ENCODE assay signal across 8 cellular contexts in the genomic region with DNA sequence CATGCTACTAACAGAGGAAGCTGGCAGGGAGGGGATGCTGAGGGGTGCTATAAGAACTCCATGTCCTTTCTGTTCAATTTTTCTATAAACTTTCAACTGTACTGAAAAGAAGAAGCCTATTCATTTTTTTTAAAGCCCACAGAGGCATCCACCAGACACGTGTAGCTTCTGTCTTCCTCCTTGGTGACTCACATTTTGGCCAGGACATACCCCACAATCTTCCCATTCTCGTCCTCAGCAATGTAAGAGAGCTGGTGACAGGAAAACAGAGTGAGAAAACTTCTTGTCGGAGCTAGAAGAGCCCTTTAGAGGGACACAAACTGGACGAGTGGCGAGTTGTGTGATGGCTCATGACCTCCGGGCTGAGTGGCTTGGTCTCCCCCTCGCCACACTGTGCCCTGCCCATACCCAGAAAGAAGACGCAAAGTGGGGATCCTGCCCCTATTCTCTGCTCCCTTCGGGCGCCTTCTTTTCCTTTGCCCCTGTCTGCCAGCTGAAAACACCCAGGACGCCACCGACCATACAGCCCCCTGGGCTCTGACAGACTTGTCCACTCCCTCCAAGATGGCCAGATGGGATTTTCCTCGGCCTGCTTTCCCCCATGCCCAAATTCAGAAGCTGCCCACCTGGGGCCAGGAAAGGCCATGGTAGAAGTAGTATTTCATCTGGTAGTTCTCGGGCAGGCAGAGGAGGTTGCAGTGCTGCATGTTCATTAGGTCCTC. TPM values are rescaled to one million over a fixed set of nuclear protein-coding genes. Genes with fewer than 3 reads are reported as not detected.
DNase-seq lines count a peak whose midpoint lies in the region; FAIRE-seq and TF ChIP-seq lines count a peak whose summit lies in the region.

No MANE protein-coding gene starts in this region.

- H3K4me3 Mint-ChIP-seq in IgD-negative memory B cell, result peak overlapping the region; percentile 87 to 94 (median 91)

- peaks cover 3% of the 10 kb centered on the region for H3K36me3 Mint-ChIP-seq in IgD-negative memory B cell

- H3K4me1 Mint-ChIP-seq in IgD-negative memory B cell, result peaks cover 8 to 25% (median 18%) of the 10 kb centered on the region in 3 donors

- H3K27me3 ChIP-seq in bronchial epithelial cell (ENCODE audit: control insufficient read depth, insufficient read depth, low read length) (no peaks in the 10 kb centered on the region), muscle layer of duodenum (ENCODE audit: low read depth, low read length) (no peaks in the 10 kb centered on the region)

- H3K27ac ChIP-seq in muscle layer of duodenum (ENCODE audit: low read length), result peak overlapping the region; percentile 39

- H3K9me3 ChIP-seq in muscle layer of duodenum (ENCODE audit: control insufficient read depth in 1 of 2, low read length in 2 of 2), result no peaks in the 10 kb centered on the region

- H3K27me3 Mint-ChIP-seq in IgD-negative memory B cell, result no peaks in the 10 kb centered on the region

- FAIRE-seq in bronchial epithelial cell (lab: Jason Lieb, UNC), result no peak

- DNase-seq in AG09309 (ENCODE audit: low read depth) (no peak), bronchial epithelial cell (ENCODE audit: low read depth) (peak; percentile 17), mucosa of gallbladder (ENCODE audit: low spot score) (no peak), NCI-H1930 (lab: John Stamatoyannopoulos, UW) (no peak), NCI-H524 (lab: John Stamatoyannopoulos, UW) (no peak)
- DNase-seq in activated effector memory CD4-positive, alpha-beta T cell treated with Interleukin-2 at 50 U/mL for 16 hours, result no peak

- H3K9me3 Mint-ChIP-seq in IgD-negative memory B cell, result no peaks in the 10 kb centered on the region

- peak overlapping the region; percentile 80 to 93 (median 82) for H3K27ac Mint-ChIP-seq in IgD-negative memory B cell

- TF ChIP-seq CTCF in AG09309 (IDR thresholded peaks at IDR 0.05; ENCODE audit: control insufficient read depth, insufficient read depth, low read depth, low read length, missing control alignments) (no peak), bronchial epithelial cell (IDR thresholded peaks at IDR 0.05; ENCODE audit: insufficient read depth, low read length, severe bottlenecking) (no peak)

- peaks cover 0 to 14% of the 10 kb centered on the region in 2 donors for H3K4me1 ChIP-seq in muscle layer of duodenum (ENCODE audit: control insufficient read depth in 1 of 2, insufficient read depth in 2 of 2, low read length in 2 of 2)

- peaks cover 4% of the 10 kb centered on the region for H3K36me3 ChIP-seq in bronchial epithelial cell (ENCODE audit: control insufficient read depth, insufficient read depth, low read length)
- peaks cover 0 to 10% of the 10 kb centered on the region in 2 donors for H3K36me3 ChIP-seq in muscle layer of duodenum (ENCODE audit: control insufficient read depth in 1 of 2, insufficient read depth in 2 of 2, low read length in 2 of 2)

- H3K4me3 ChIP-seq in AG09309 (ENCODE audit: control insufficient read depth, low read depth, low read length) (peak overlapping the region; percentile 68), bronchial epithelial cell (ENCODE audit: low read depth, low read length) (peak overlapping the region; percentile 61), muscle layer of duodenum (ENCODE audit: low read depth in 1 of 2, low read length in 2 of 2) (peak overlapping the region; percentile 66 to 68)

RNA-seq across cellular contexts. Expression of a gene that starts 0.9 kb away (rescaled TPM):
- polyA plus RNA-seq in IgD-negative memory B cell, result 91.4 TPM
- total RNA-seq in bronchial epithelial cell (56.9 and 66.8 TPM in 2 replicates), mucosa of gallbladder (81.6 TPM)

RNA-seq across cellular contexts. Expression of a gene that starts 7.8 kb away (rescaled TPM):
- 123 TPM for polyA plus RNA-seq in IgD-negative memory B cell
- 0.77 and 0.79 TPM in 2 replicates for total RNA-seq in bronchial epithelial cell
- total RNA-seq in mucosa of gallbladder, result 53.8 TPM

RNA-seq across cellular contexts. Expression of a gene that starts 10.5 kb away (rescaled TPM):
- 1.2 TPM for polyA plus RNA-seq in IgD-negative memory B cell
- 5.5 and 10.3 TPM in 2 replicates for total RNA-seq in bronchial epithelial cell
- total RNA-seq in mucosa of gallbladder, result 19.5 TPM

RNA-seq across cellular contexts. Expression of a gene that starts 29.4 kb away (rescaled TPM):
- polyA plus RNA-seq in IgD-negative memory B cell, result not detected
- total RNA-seq in bronchial epithelial cell, result not detected in 2 replicates
- 1.1 TPM for total RNA-seq in mucosa of gallbladder

RNA-seq across cellular contexts. Expression of a gene that starts 37.7 kb away (rescaled TPM):
- 12.2 TPM for polyA plus RNA-seq in IgD-negative memory B cell
- total RNA-seq in bronchial epithelial cell (5.5 and 7.3 TPM in 2 replicates), mucosa of gallbladder (69.5 TPM)

Comparison
In these comparisons a context has a peak if more than half of its experiments do, and no peak if none do; other contexts are left out.
1. RNA of a gene that starts 7.8 kb away (total RNA-seq): 53.8 TPM in mucosa of gallbladder (single experiment); 0.77 to 0.79 TPM in bronchial epithelial cell; every median in the first group is over 10 times any median in the second.
2. Peak in every context shown above with its lines, with median percentiles within 50 percentile points of each other: H3K4me3 ChIP-seq.